8 cellular contexts compared by ENCODE assay signal in genomic region chr14:64501326-64502171, GRCh38. TPM values are rescaled to one million over a fixed set of nuclear protein-coding genes. Genes with fewer than 3 reads are reported as not detected.
DNase-seq lines count a peak whose midpoint lies in the region; ATAC-seq and TF ChIP-seq lines count a peak whose summit lies in the region.

No MANE protein-coding gene starts in this region.

- ATAC-seq in Panc1 (no peak), upper lobe of right lung (peak; percentile 3), GM21515 (IDR thresholded peaks at IDR 0.05; ENCODE audit: unreplicated experiment) (no peak)

- DNase-seq in activated CD4-positive, alpha-beta T cell treated with anti-CD3 and anti-CD28 coated beads, Interleukin-2, amount 10 ng/mL, durations not matched to agents 24 days and 14 days, result peak; percentile 72
- no peak for DNase-seq in activated CD4-positive, alpha-beta T cell treated with anti-CD3 and anti-CD28 coated beads, Interleukin-2, amount 50 U/mL, for 48 hours
- no peak for DNase-seq in Panc1 (ENCODE audit: low read depth, low spot score)
- DNase-seq in cerebellar cortex (ENCODE audit: low spot score), result peak; percentile 56
- DNase-seq in lung microvascular endothelial cell (ENCODE audit: low read depth in 2 of 2), result peak; percentile 40 to 63
- DNase-seq in upper lobe of right lung, result peak; percentile 66
- no peak for DNase-seq in NCI-H1436 treated with DMSO at 0.1 percent for 48 hours (lab: John Stamatoyannopoulos, UW)

- H3K9me3 Mint-ChIP-seq in activated CD4-positive, alpha-beta T cell treated with anti-CD3 and anti-CD28 coated beads, Interleukin-2, amount 10 ng/mL, durations not matched to agents 24 days and 14 days, result no peaks in the 10 kb centered on the region

- intact Hi-C loops in activated CD4-positive, alpha-beta T cell treated with anti-CD3 and anti-CD28 coated beads, Interleukin-2, amount 10 ng/mL, durations not matched to agents 24 days and 14 days (cut with micrococcal nuclease), result loop anchor here (5.0 kb wide), 1 partner anchor 34 kb away; the partner anchor contains the start of gene AKAP5
- intact Hi-C loops in Panc1 (cut with micrococcal nuclease; ENCODE audit: unreplicated experiment), result no loop called here
- intact Hi-C loops in upper lobe of right lung (cut with DNase I), result no loop called here

- peak overlapping the region; percentile 94 for H3K4me3 Mint-ChIP-seq in activated CD4-positive, alpha-beta T cell treated with anti-CD3 and anti-CD28 coated beads, Interleukin-2, amount 10 ng/mL, durations not matched to agents 24 days and 14 days

- POLR2A ChIA-PET in Panc1 (lab: Charles Lee), result no interaction called here

- TF ChIP-seq CTCF in Panc1 (IDR thresholded peaks at IDR 0.05) (no peak), upper lobe of right lung (IDR thresholded peaks at IDR 0.05) (no peak)

- peaks cover 11% of the 10 kb centered on the region; the same call in 1 of the 2 replicates for H3K36me3 ChIP-seq in Panc1 (ENCODE audit: control insufficient read depth, insufficient read depth, low read length)
- H3K36me3 ChIP-seq in upper lobe of right lung, result peaks cover 5% of the 10 kb centered on the region

- CTCF ChIA-PET in Panc1 (lab: Charles Lee), result no interaction called here

- H3K4me3 ChIP-seq in Panc1 (ENCODE audit: low read depth in 2 of 2, low read length in 2 of 2) (peak overlapping the region; percentile 83 to 94), upper lobe of right lung (peak overlapping the region; percentile 90)

- H3K4me1 Mint-ChIP-seq in activated CD4-positive, alpha-beta T cell treated with anti-CD3 and anti-CD28 coated beads, Interleukin-2, amount 10 ng/mL, durations not matched to agents 24 days and 14 days, result peaks cover 48% of the 10 kb centered on the region

- peak overlapping the region; percentile 94 for H3K27ac ChIP-seq in Panc1 (ENCODE audit: low read length)
- H3K27ac ChIP-seq in upper lobe of right lung, result peak overlapping the region; percentile 98

- peaks cover 1% of the 10 kb centered on the region for H3K27me3 Mint-ChIP-seq in activated CD4-positive, alpha-beta T cell treated with anti-CD3 and anti-CD28 coated beads, Interleukin-2, amount 10 ng/mL, durations not matched to agents 24 days and 14 days

- H3K9me3 ChIP-seq in Panc1 (ENCODE audit: control insufficient read depth, insufficient read depth, low read depth, low read length), result no peaks in the 10 kb centered on the region
- no peaks in the 10 kb centered on the region for H3K9me3 ChIP-seq in upper lobe of right lung

- TSS peak; percentile 60 for BruUV-seq in Panc1 (replicated peaks; lab: Mats Ljungman, UMichigan)

- in situ Hi-C loops in Panc1 (cut with HindIII; ENCODE audit: low pct_unique_long_range_greater_than_20kb, low sequenced_read_pairs), result no loop called here

- H3K27ac Mint-ChIP-seq in activated CD4-positive, alpha-beta T cell treated with anti-CD3 and anti-CD28 coated beads, Interleukin-2, amount 10 ng/mL, durations not matched to agents 24 days and 14 days, result peak overlapping the region; percentile 96

- H3K27me3 ChIP-seq in Panc1 (ENCODE audit: control insufficient read depth, insufficient read depth, low read length) (no peaks in the 10 kb centered on the region), upper lobe of right lung (no peaks in the 10 kb centered on the region)

- peaks cover 44% of the 10 kb centered on the region for H3K36me3 Mint-ChIP-seq in activated CD4-positive, alpha-beta T cell treated with anti-CD3 and anti-CD28 coated beads, Interleukin-2, amount 10 ng/mL, durations not matched to agents 24 days and 14 days (ENCODE audit: low read depth)

- H3K4me1 ChIP-seq in Panc1 (ENCODE audit: control insufficient read depth, insufficient read depth, low read length) (peaks cover 17% of the 10 kb centered on the region), upper lobe of right lung (peaks cover 29% of the 10 kb centered on the region)

RNA-seq across cellular contexts. Expression of gene ZBTB25, which starts 2.1 kb away (rescaled TPM):
- 21.8 and 22.2 TPM in 2 replicates for total RNA-seq in activated CD4-positive, alpha-beta T cell treated with anti-CD3 and anti-CD28 coated beads, Interleukin-2, amount 10 ng/mL, durations not matched to agents 24 days and 14 days
- total RNA-seq in Panc1 (2021; ENCODE audit: unreplicated experiment), result 9.0 TPM
- polyA plus RNA-seq in Panc1 (2012; ENCODE audit: insufficient read length), result 5.2 TPM
- total RNA-seq in lung microvascular endothelial cell, result 2.6 and 3.0 TPM in 2 replicates
- total RNA-seq in upper lobe of right lung, result 13.1 TPM

RNA-seq across cellular contexts. Expression of gene ZBTB1, which starts 3.0 kb away (rescaled TPM):
- 45.4 and 46.5 TPM in 2 replicates for total RNA-seq in activated CD4-positive, alpha-beta T cell treated with anti-CD3 and anti-CD28 coated beads, Interleukin-2, amount 10 ng/mL, durations not matched to agents 24 days and 14 days
- total RNA-seq in Panc1 (2021; ENCODE audit: unreplicated experiment) (36.1 TPM), lung microvascular endothelial cell (25.7 and 38.5 TPM in 2 replicates), upper lobe of right lung (47.9 TPM)
- 21.6 TPM for polyA plus RNA-seq in Panc1 (2012; ENCODE audit: insufficient read length)

RNA-seq across cellular contexts. Expression of gene AKAP5, which starts 36.2 kb away (rescaled TPM):
- 0.90 and 0.98 TPM in 2 replicates for total RNA-seq in activated CD4-positive, alpha-beta T cell treated with anti-CD3 and anti-CD28 coated beads, Interleukin-2, amount 10 ng/mL, durations not matched to agents 24 days and 14 days
- total RNA-seq in Panc1 (2021; ENCODE audit: unreplicated experiment), result 0.64 TPM
- 0.12 TPM for polyA plus RNA-seq in Panc1 (2012; ENCODE audit: insufficient read length)
- total RNA-seq in lung microvascular endothelial cell, result 0.20 and 0.22 TPM in 2 replicates
- 3.6 TPM for total RNA-seq in upper lobe of right lung

RNA-seq across cellular contexts. Expression of gene HSPA2, which starts 39.0 kb away (rescaled TPM):
- total RNA-seq in activated CD4-positive, alpha-beta T cell treated with anti-CD3 and anti-CD28 coated beads, Interleukin-2, amount 10 ng/mL, durations not matched to agents 24 days and 14 days, result 8.1 TPM in 2 replicates
- total RNA-seq in Panc1 (2021; ENCODE audit: unreplicated experiment), result 7.7 TPM
- polyA plus RNA-seq in Panc1 (2012; ENCODE audit: insufficient read length), result 25.5 TPM
- total RNA-seq in lung microvascular endothelial cell, result 1.7 and 3.0 TPM in 2 replicates
- 13.5 TPM for total RNA-seq in upper lobe of right lung

RNA-seq across cellular contexts. Expression of gene PPP1R36, which starts 48.2 kb away (rescaled TPM):
- 0.31 and 0.33 TPM in 2 replicates for total RNA-seq in activated CD4-positive, alpha-beta T cell treated with anti-CD3 and anti-CD28 coated beads, Interleukin-2, amount 10 ng/mL, durations not matched to agents 24 days and 14 days
- total RNA-seq in Panc1 (2021; ENCODE audit: unreplicated experiment) (0.69 TPM), lung microvascular endothelial cell (0.40 and 0.44 TPM in 2 replicates), upper lobe of right lung (0.46 TPM)
- 1.5 TPM for polyA plus RNA-seq in Panc1 (2012; ENCODE audit: insufficient read length)

Comparison
In these comparisons a context has a peak if more than half of its experiments do, and no peak if none do; other contexts are left out.
1. DNase-seq: peak in activated CD4-positive, alpha-beta T cell treated with anti-CD3 and anti-CD28 coated beads, Interleukin-2, amount 10 ng/mL, durations not matched to agents 24 days and 14 days (single experiment), cerebellar cortex (single experiment), lung microvascular endothelial cell (2 of 2) and upper lobe of right lung (single experiment); none in activated CD4-positive, alpha-beta T cell treated with anti-CD3 and anti-CD28 coated beads, Interleukin-2, amount 50 U/mL, for 48 hours (0 of 2), Panc1 (single experiment) and NCI-H1436 treated with DMSO at 0.1 percent for 48 hours (single experiment).